In genomic region chr16:85685251-85685650, GRCh38 we compare ENCODE assay signal across 20 cellular contexts. TPM values are rescaled to one million over a fixed set of nuclear protein-coding genes. Genes with fewer than 3 reads are reported as not detected.
DNase-seq lines count a peak whose midpoint lies in the region; ATAC-seq, FAIRE-seq and TF ChIP-seq lines count a peak whose summit lies in the region.
"Had no signal": no experiment of that assay in that cellular context is flagged by ENCODE, and none has a peak within 500 bp of the region (broad histone marks: within the 10 kb centered on the region; RNA-seq: fewer than 3 reads in every experiment).

No MANE protein-coding gene starts in this region.

- no peak for TF ChIP-seq RAD21 in K562 (CRISPR knock-in tag; conservative IDR thresholded peaks at IDR 0.05 in 1 of 2, IDR thresholded peaks at IDR 0.05 in 1 of 2)

- no peak overlapping the region for H3K9ac ChIP-seq in OCI-LY1 (ENCODE audit: low read length)
- no peak overlapping the region for H3K9ac ChIP-seq in K562 (ENCODE audit: insufficient read depth in 1 of 2, low read depth in 2 of 2, low read length in 2 of 2)

- no peaks in the 10 kb centered on the region for H3K9me2 ChIP-seq in OCI-LY1 (ENCODE audit: low read depth, low read length)

- TF ChIP-seq POLR2A in K562 (conservative IDR thresholded peaks at IDR 0.05), result no peak

- H3K79me2 ChIP-seq in OCI-LY1 (ENCODE audit: insufficient read depth, low read length) (peaks cover 4% of the 10 kb centered on the region), K562 (ENCODE audit: control insufficient read depth, insufficient read depth, low read length) (peaks cover 62% of the 10 kb centered on the region)

- H3K36me3 ChIP-seq in heart right ventricle, result no peaks in the 10 kb centered on the region
- H3K36me3 ChIP-seq in OCI-LY1 (ENCODE audit: insufficient read depth, low read length), result peaks cover 49% of the 10 kb centered on the region
- H3K36me3 ChIP-seq in K562 (ENCODE audit: control insufficient read depth, insufficient read depth, low read length), result peaks cover 70% of the 10 kb centered on the region
- H3K36me3 ChIP-seq in psoas muscle (ENCODE audit: insufficient read depth in 1 of 2, low read depth in 1 of 2), result no peaks in the 10 kb centered on the region

- WGBS in heart right ventricle, 2 donors, result 96 to 98% methylated on average over 2 of the region's 2 CpGs
- 100% methylated on average over 2 of the region's 2 CpGs for WGBS in K562 (ENCODE audit: insufficient coverage, low coverage, missing lambda C conversion rate)
- 88 to 98% (median 98%) methylated on average over 2 of the region's 2 CpGs for WGBS in psoas muscle, 3 donors

- no peak for FAIRE-seq in K562 (lab: Jason Lieb, UNC)
- FAIRE-seq: G401.6, GM12891, GM19239, H1 had no signal

- H4K20me1 ChIP-seq in OCI-LY1 (ENCODE audit: insufficient read depth, low read length) (no peaks in the 10 kb centered on the region), K562 (replicated peaks; ENCODE audit: control insufficient read depth, insufficient read depth, low read length) (peaks cover 19% of the 10 kb centered on the region; the same call in 1 of the 2 replicates)

- H3K27ac ChIP-seq in heart right ventricle (no peak overlapping the region), OCI-LY1 (ENCODE audit: low read depth, low read length, poor library complexity, severe bottlenecking) (peak overlapping the region; percentile 82), K562 (ENCODE audit: extremely low read depth, low read depth, low read length) (no peak overlapping the region), psoas muscle (no peak overlapping the region)

- BruUV-seq in K562 (replicated peaks; lab: Mats Ljungman, UMichigan), result no TSS peak

- TF ChIP-seq CTCF in heart right ventricle (IDR thresholded peaks at IDR 0.05) (no peak), OCI-LY1 (IDR thresholded peaks at IDR 0.05; ENCODE audit: low read length) (no peak), K562 (IDR thresholded peaks at IDR 0.05 in 2 of 3, conservative IDR thresholded peaks at IDR 0.05 in 1 of 3; ENCODE audit: insufficient read depth in 2 of 3, low read depth in 1 of 3, low read length in 3 of 3) (no peak), psoas muscle (IDR thresholded peaks at IDR 0.05) (no peak)

- peaks cover 0 to 6% (median 0%) of the 10 kb centered on the region in 7 donors for H3K27me3 ChIP-seq in heart right ventricle
- H3K27me3 ChIP-seq in OCI-LY1 (ENCODE audit: insufficient read depth, low read length), result no peaks in the 10 kb centered on the region
- no peaks in the 10 kb centered on the region for H3K27me3 ChIP-seq in K562 (ENCODE audit: control insufficient read depth in 2 of 2, insufficient read depth in 2 of 2, low read length in 2 of 2)
- H3K27me3 ChIP-seq in psoas muscle (ENCODE audit: insufficient read depth in 3 of 3, low read length in 2 of 3), result no peaks in the 10 kb centered on the region

- no peak overlapping the region for H3K4me2 ChIP-seq in OCI-LY1 (ENCODE audit: low read length)
- H3K4me2 ChIP-seq in K562 (ENCODE audit: insufficient read depth, low read length), result no peak overlapping the region

- H2AFZ ChIP-seq in OCI-LY1 (ENCODE audit: low read length) (no peak overlapping the region), K562 (ENCODE audit: low read depth, low read length) (no peak overlapping the region)

- H3K9me3 ChIP-seq in heart right ventricle (no peaks in the 10 kb centered on the region), OCI-LY1 (ENCODE audit: low read length) (no peaks in the 10 kb centered on the region), K562 (replicated peaks; ENCODE audit: control insufficient read depth, insufficient read depth, low read depth, low read length) (no peaks in the 10 kb centered on the region), psoas muscle (no peaks in the 10 kb centered on the region)

- intact Hi-C loops in Right ventricle myocardium superior (cut with DNase I) (no loop called here), heart right ventricle (cut with DNase I) (no loop called here), K562 (cut with micrococcal nuclease) (no loop called here), psoas muscle (cut with DNase I) (no loop called here)

- peaks cover 3% of the 10 kb centered on the region for H3K9me1 ChIP-seq in K562 (ENCODE audit: control insufficient read depth, insufficient read depth, low read length)

- ATAC-seq in Right ventricle myocardium superior (ENCODE audit: poor library complexity), result no peak
- no peak for ATAC-seq in heart right ventricle
- ATAC-seq in K562, result no peak
- ATAC-seq in HG02759 (IDR thresholded peaks at IDR 0.05; ENCODE audit: unreplicated experiment), result no peak
- ATAC-seq in psoas muscle, result no peak
- ATAC-seq: HCT116 had no signal

- in situ Hi-C loops in K562 (cut with MboI), result no loop called here

- H3K4me1 ChIP-seq in heart right ventricle (peaks cover 0 to 19% (median 13%) of the 10 kb centered on the region in 9 donors), OCI-LY1 (ENCODE audit: insufficient read depth, low read length, severe bottlenecking) (peaks cover 40% of the 10 kb centered on the region), K562 (replicated peaks in 1 of 2; ENCODE audit: control insufficient read depth in 2 of 2, insufficient read depth in 2 of 2, low read length in 2 of 2) (peaks cover 17 to 33% of the 10 kb centered on the region in 2 experiments; a peak in 4 of 5 replicates), psoas muscle (peaks cover 11% of the 10 kb centered on the region)

- no peak for TF ChIP-seq EP300 in K562 (IDR thresholded peaks at IDR 0.05; ENCODE audit: low read length)

- peaks cover 3% of the 10 kb centered on the region; the same call in 1 of the 2 replicates for H3F3A ChIP-seq in OCI-LY1 (ENCODE audit: insufficient read depth, low read length)

- POLR2A ChIA-PET in K562 (lab: Yijun Ruan, JAX), result interaction anchor here (0.6 to 0.9 kb wide), 3 partner anchors 14 to 124 kb away, joined by 3 read pairs; no protein-coding TSS in a partner anchor

- H3K4me3 ChIP-seq in heart right ventricle (no peak overlapping the region), OCI-LY1 (ENCODE audit: low read depth, low read length, poor library complexity, severe bottlenecking) (no peak overlapping the region), K562 (no peak overlapping the region), psoas muscle (no peak overlapping the region)

- CTCF ChIA-PET in K562 (lab: Yijun Ruan, JAX; ENCODE audit: low intra/inter-chr PET ratio), result no interaction called here

- DNase-seq in Right ventricle myocardium superior (peak; percentile 8), heart right ventricle (no peak), K562 (ENCODE audit: extremely low read depth in 1 of 4, low spot score in 3 of 4) (no peak), amniotic stem cell (lab: John Stamatoyannopoulos, UW) (no peak), psoas muscle (no peak)
- DNase-seq: 8988T; AML-193; C1 segment of cervical spinal cord; Calu3; CD4-positive, alpha-beta T cell; DMS 273 treated with DMSO at 0.1 percent for 48 hours; EL; KBM-7 had no signal

TF ChIP-seq in K562, 482 proteins besides CTCF, POLR2A, EP300 and RAD21:
- peak; percentile 59; the same call in 1 of the 2 replicates for TF ChIP-seq ZNF121 (CRISPR knock-in tag; conservative IDR thresholded peaks at IDR 0.05)
- TF ChIP-seq HIVEP1 (CRISPR knock-in tag; IDR thresholded peaks at IDR 0.05), result no peak

RNA-seq across cellular contexts. Expression of gene GINS2, which starts 3.5 kb away (rescaled TPM):
- total RNA-seq in Right ventricle myocardium superior (0.81 TPM), heart right ventricle (1 to 10 TPM in 2 of 10 donors, under 1 TPM in 8; 0.20 to 2.8 (median 0.80) TPM), K562 (2014; rRNA removed) (42.0 and 44.2 TPM in 2 replicates), K562 (2014; rRNA removed; fragmentation: Illumina TruSeq; extraction: Trizol) (43.8 and 47.3 TPM in 2 replicates), K562 (2015; rRNA removed; fragmentation: Illumina TruSeq; extraction: Trizol) (39.4 and 40.4 TPM in 2 replicates), K562 (2021) (57.5 and 61.6 TPM in 2 replicates), psoas muscle (1 to 10 TPM; 1.5 to 2.0 (median 1.7) TPM)
- polyA plus RNA-seq in heart right ventricle (under 1 TPM; 0.22 to 0.51 TPM), K562 (2011; rRNA removed) (38.4 and 44.6 TPM in 2 replicates), K562 (2014; fragmentation: Illumina TruSeq; extraction: Trizol) (41.4 and 49.8 TPM in 2 replicates), K562 (2014; fragmentation: Nextera tagmentation; extraction: Ambion mirVana) (10 to 100 TPM; 61.3 to 76.2 TPM), K562 (2014; rRNA removed) (42.3 and 42.9 TPM in 2 replicates), psoas muscle (1 to 10 TPM in 2 of 3 donors, under 1 TPM in 1; 0.93 to 1.2 (median 1.0) TPM)
- 24.8 and 32.7 TPM in 2 replicates for total RNA-seq in K562 (2011; cell fraction: chromatin; rRNA removed; ENCODE audit: low replicate concordance)
- total RNA-seq in K562 (2011; cell fraction: nucleolus; rRNA removed), result 24.2 and 24.5 TPM in 2 replicates
- total RNA-seq in K562 (2011; cell fraction: nucleoplasm; rRNA removed), result 23.2 and 33.3 TPM in 2 replicates
- polyA plus RNA-seq in K562 (2011; cell fraction: cytosol; rRNA removed), result 27.8 and 34.2 TPM in 2 replicates
- 15.7 and 20.5 TPM in 2 replicates for polyA plus RNA-seq in K562 (2011; cell fraction: nucleus; rRNA removed)
- polyA plus RNA-seq in K562 (2012), result 26.1 and 33.8 TPM in 2 replicates
- polyA minus RNA-seq in K562 (2011; rRNA and poly(A)+ RNA removed), result 25.6 and 28.3 TPM in 2 replicates
- polyA minus RNA-seq in K562 (2011; cell fraction: cytosol; rRNA and poly(A)+ RNA removed), result 13.6 and 17.8 TPM in 2 replicates
- 10.2 and 13.2 TPM in 2 replicates for polyA minus RNA-seq in K562 (2011; cell fraction: nucleus; rRNA and poly(A)+ RNA removed)

Comparison
In these comparisons a context has a peak if more than half of its experiments do, and no peak if none do; other contexts are left out.
1. RNA of gene GINS2, which starts 3.5 kb away (total RNA-seq): 23.2 to 61.6 TPM in K562; 1.5 to 2.0 TPM in psoas muscle, 0.20 to 2.8 TPM in heart right ventricle and 0.81 TPM in Right ventricle myocardium superior (single experiment); every median in the first group is over 4 times any median in the second.